ENCODE assay signal across 8 cellular contexts in genomic region chr7:131105294-131105802, GRCh38.
A peak's percentile ranks its signal among the peaks of the same experiment; 100 is the strongest.
DNase-seq lines count a peak whose midpoint lies in the region; ATAC-seq and TF ChIP-seq lines count a peak whose summit lies in the region.

No MANE protein-coding gene starts in this region.

- DNase-seq in T-cell = no peak
- no peak for DNase-seq in fibroblast of pulmonary artery (ENCODE audit: low read depth)
- DNase-seq in pons (ENCODE audit: low spot score) = peak; percentile 47
- no peak for DNase-seq in NCI-H82 treated with DMSO at 0.1 percent for 48 hours (lab: John Stamatoyannopoulos, UW; ENCODE audit: unreplicated experiment)
- DNase-seq in inferior parietal cortex (ENCODE audit: extremely low spot score) = no peak
- no peak for DNase-seq in NCI-H2171 (lab: John Stamatoyannopoulos, UW)

- H2AFZ ChIP-seq in ACC112 (ENCODE audit: low read length, unreplicated experiment) = no peak overlapping the region

- ATAC-seq in GM21390 (IDR thresholded peaks at IDR 0.05; ENCODE audit: unreplicated experiment) = peak; percentile 4
- no peak for ATAC-seq in T-cell (replicated peaks in 1 of 4)

- peak overlapping the region; percentile 76 to 92 for H3K27ac Mint-ChIP-seq in T-cell

- no peaks in the 10 kb centered on the region for H3K27me3 Mint-ChIP-seq in T-cell

- peak overlapping the region; percentile 48 for H3K27ac ChIP-seq in ACC112 (ENCODE audit: low read depth, low read length)

- CTCF ChIA-PET in T-cell (lab: Charles Lee) = interaction anchor here (0.6 to 1.5 kb wide), 3 partner anchors 9 to 267 kb away, joined by 3 to 6 read pairs (median 4); no protein-coding TSS in a partner anchor

- peaks cover 16% of the 10 kb centered on the region for H3K36me3 ChIP-seq in ACC112 (ENCODE audit: insufficient read depth, low read length)

- H3K79me2 ChIP-seq in ACC112 (ENCODE audit: control insufficient read depth, insufficient read depth, low read length, unreplicated experiment) = peaks cover 92% of the 10 kb centered on the region

- H3K36me3 Mint-ChIP-seq in T-cell = peaks cover 46% of the 10 kb centered on the region

- H3K4me3 ChIP-seq in ACC112 (ENCODE audit: low read depth, low read length) = peak overlapping the region; percentile 77
- peak overlapping the region; percentile 58 for H3K4me3 ChIP-seq in fibroblast of pulmonary artery (replicated peaks; ENCODE audit: low read depth, low read length)

- POLR2A ChIA-PET in T-cell (lab: Charles Lee) = interaction anchor here (0.6 to 2.8 kb wide), 18 partner anchors 9 to 213 kb away, joined by 3 to 28 read pairs (median 3); no protein-coding TSS in a partner anchor

- TF ChIP-seq CTCF in fibroblast of pulmonary artery (IDR thresholded peaks at IDR 0.05; ENCODE audit: low read length, missing control alignments) = no peak

- no peaks in the 10 kb centered on the region for H3K27me3 ChIP-seq in ACC112 (ENCODE audit: insufficient read depth, low read length)

- peaks cover 68 to 73% (median 68%) of the 10 kb centered on the region in 3 donors for H3K4me1 Mint-ChIP-seq in T-cell

- H3K9me3 Mint-ChIP-seq in T-cell = no peaks in the 10 kb centered on the region

- peaks cover 22% of the 10 kb centered on the region for H3K4me1 ChIP-seq in ACC112 (ENCODE audit: control insufficient read depth, insufficient read depth, low read length, unreplicated experiment)

- H3K4me3 Mint-ChIP-seq in T-cell = peak overlapping the region; percentile 84 to 86 (median 85)
